Comparison of ENCODE assay signal across 18 cellular contexts in genomic region chr10:77236029-77236428, GRCh38.
DNase-seq lines count a peak whose midpoint lies in the region; ATAC-seq and TF ChIP-seq lines count a peak whose summit lies in the region.
"Had no signal": no experiment of that assay in that cellular context is flagged by ENCODE, and none has a peak within 500 bp of the region (broad histone marks: within the 10 kb centered on the region; RNA-seq: fewer than 3 reads in every experiment).

No MANE protein-coding gene starts in this region.

- H3K27ac ChIP-seq in HEK293 (ENCODE audit: extremely low read depth, low read depth, low read length) (no peak overlapping the region), esophagus muscularis mucosa (replicated peaks in 1 of 4) (peak overlapping the region in 3 of 4 donors; percentile 51 to 83 (median 79)), thoracic aorta (peak overlapping the region; percentile 22 to 31)
- H3K27ac ChIP-seq: C4-2B had no signal

- CTCF ChIA-PET in HEK293 (lab: Yijun Ruan, JAX) = interaction anchor here (1.1 to 2.7 kb wide), 5 partner anchors 14 to 405 kb away, joined by 3 to 7 read pairs (median 5); no protein-coding TSS in a partner anchor

- intact Hi-C loops in esophagus muscularis mucosa (cut with DNase I) = no loop called here

- H3K36me3 ChIP-seq in HEK293 (ENCODE audit: control insufficient read depth in 2 of 2, insufficient read depth in 1 of 2, low read length in 2 of 2) = no peaks in the 10 kb centered on the region
- H3K36me3 ChIP-seq in esophagus muscularis mucosa = no peaks in the 10 kb centered on the region
- no peaks in the 10 kb centered on the region for H3K36me3 ChIP-seq in thoracic aorta

- TF ChIP-seq EP300 in esophagus muscularis mucosa (IDR thresholded peaks at IDR 0.05) = no peak

- H3K4me1 ChIP-seq in HEK293 (ENCODE audit: control insufficient read depth, insufficient read depth, low read length) (peaks cover 9% of the 10 kb centered on the region), esophagus muscularis mucosa (peaks cover 4 to 59% (median 48%) of the 10 kb centered on the region in 4 donors), thoracic aorta (ENCODE audit: control insufficient read depth in 1 of 2, low read depth in 2 of 2) (peaks cover 24 to 69% of the 10 kb centered on the region in 2 donors)

- no peak for DNase-seq in esophagus muscularis mucosa (ENCODE audit: extremely low spot score)
- DNase-seq in mucosa of gallbladder (ENCODE audit: low spot score) = peak; percentile 66
- no peak for DNase-seq in thoracic aorta (ENCODE audit: low spot score)
- no peak for DNase-seq in iPS-NIHi7 (ENCODE audit: extremely low spot score)
- DNase-seq in stimulated activated CD4-positive, alpha-beta T cell treated with anti-CD3 and anti-CD28 coated beads, Interleukin-4, amount 100 ng/mL, for 24 hours = no peak
- no peak for DNase-seq in central memory CD4-positive, alpha-beta T cell
- DNase-seq: DND-41; H9; MM.1S; NCI-H1092 treated with DMSO at 0.1 percent for 48 hours; NCI-H146; NCI-H2029 treated with DMSO at 0.1 percent for 48 hours; NCI-H2171; NCI-H446 treated with DMSO at 0.1 percent for 48 hours; NK-92 treated with Interleukin-12 subunit alpha and Interleukin-12 subunit beta, amount 100 ng/mL, for 24 hours had no signal

- no peak for TF ChIP-seq POLR2A in esophagus muscularis mucosa (IDR thresholded peaks at IDR 0.05; ENCODE audit: low read depth)

- no peak for ATAC-seq in thoracic aorta (ENCODE audit: insufficient number of reproducible peaks, low FRiP score, low read depth)
- ATAC-seq: Right ventricle myocardium inferior had no signal

- H3K9me3 ChIP-seq in HEK293 (ENCODE audit: control insufficient read depth, insufficient read depth, low read depth, low read length) (no peaks in the 10 kb centered on the region), esophagus muscularis mucosa (no peaks in the 10 kb centered on the region), thoracic aorta (no peaks in the 10 kb centered on the region)

- 76% methylated on average over 9 of the region's 9 CpGs for WGBS in esophagus muscularis mucosa

- H3K27me3 ChIP-seq in esophagus muscularis mucosa = no peaks in the 10 kb centered on the region
- no peaks in the 10 kb centered on the region for H3K27me3 ChIP-seq in thoracic aorta (replicated peaks; ENCODE audit: insufficient read depth)

- POLR2A ChIA-PET in HEK293 (lab: Yijun Ruan, JAX) = no interaction called here

- H3K4me3 ChIP-seq in HEK293 (ENCODE audit: low read depth, low read length) = no peak overlapping the region
- no peak overlapping the region for H3K4me3 ChIP-seq in esophagus muscularis mucosa
- no peak overlapping the region for H3K4me3 ChIP-seq in thoracic aorta

- TF ChIP-seq CTCF in HEK293 (tag by site-specific recombination; IDR thresholded peaks at IDR 0.05) (no peak), esophagus muscularis mucosa (IDR thresholded peaks at IDR 0.05) (no peak), thoracic aorta (IDR thresholded peaks at IDR 0.05) (no peak)

TF ChIP-seq in HEK293, 187 proteins besides CTCF, POLR2A, EP300 and RAD21:
- TF ChIP-seq ZNF48 (tag by site-specific recombination; IDR thresholded peaks at IDR 0.05) (no peak), ZNF23 (tag by site-specific recombination; IDR thresholded peaks at IDR 0.05; ENCODE audit: borderline replicate concordance) (no peak), SETDB1 (IDR thresholded peaks at IDR 0.05; ENCODE audit: insufficient read length, low read length) (peak; percentile 42), RBAK (tag by site-specific recombination; IDR thresholded peaks at IDR 0.05) (no peak), MEIS1 (CRISPR knock-in tag; IDR thresholded peaks at IDR 0.05; ENCODE audit: borderline replicate concordance) (no peak), ZNF776 (tag by site-specific recombination; IDR thresholded peaks at IDR 0.05; ENCODE audit: borderline replicate concordance) (no peak), ZNF214 (tag by site-specific recombination; IDR thresholded peaks at IDR 0.05; ENCODE audit: borderline replicate concordance) (no peak), TSHZ1 (tag by site-specific recombination; IDR thresholded peaks at IDR 0.05; ENCODE audit: borderline replicate concordance) (0 out of 2 replicates have a peak, but pooled peaks have one; percentile 16), ZNF433 (tag by site-specific recombination; IDR thresholded peaks at IDR 0.05; ENCODE audit: low read depth) (no peak)
TF ChIP-seq in HEK293: peak in this region for 2.
